37 cellular contexts compared by ENCODE assay signal in genomic region chr17:73972056-73972455, GRCh38.
"Had no signal": no experiment of that assay in that cellular context is flagged by ENCODE, and none has a peak within 500 bp of the region (broad histone marks: within the 10 kb centered on the region; RNA-seq: fewer than 3 reads in every experiment).

No MANE protein-coding gene starts in this region.

- H3K27ac ChIP-seq: brain microvascular endothelial cell, Peyer's patch, WERI-Rb-1 had no signal

- H3K4me3 ChIP-seq: MG63, Peyer's patch had no signal

- H3K36me3 ChIP-seq: brain microvascular endothelial cell, MG63, Peyer's patch, WERI-Rb-1 had no signal

- H3K4me1 ChIP-seq: Peyer's patch had no signal

- H3K27me3 ChIP-seq: brain microvascular endothelial cell, Peyer's patch had no signal

- H3K9me3 Mint-ChIP-seq: activated CD4-positive, alpha-beta T cell treated with anti-CD3 and anti-CD28 coated beads, Interleukin-2, amount 10 ng/mL, durations not matched to agents 24 days and 14 days; activated CD8-positive, alpha-beta T cell treated with anti-CD3 and anti-CD28 coated beads for 36 hours; activated naive CD8-positive, alpha-beta T cell treated with anti-CD3 and anti-CD28 coated beads for 36 hours; activated T-cell treated with anti-CD3 and anti-CD28 coated beads, Interleukin-2, amount 50 U/mL, for 72 hours; activated T-helper 17 cell treated with anti-CD3 and anti-CD28 coated beads, Interleukin-2, amount 50 U/mL, for 72 hours had no signal

- H3K27ac Mint-ChIP-seq: activated CD4-positive, alpha-beta T cell treated with anti-CD3 and anti-CD28 coated beads, Interleukin-2, amount 10 ng/mL, durations not matched to agents 24 days and 14 days; activated CD8-positive, alpha-beta T cell treated with anti-CD3 and anti-CD28 coated beads for 36 hours; activated naive CD8-positive, alpha-beta T cell treated with anti-CD3 and anti-CD28 coated beads for 36 hours; activated T-cell treated with anti-CD3 and anti-CD28 coated beads, Interleukin-2, amount 50 U/mL, for 72 hours; activated T-helper 17 cell treated with anti-CD3 and anti-CD28 coated beads, Interleukin-2, amount 50 U/mL, for 72 hours had no signal

- DNase-seq: activated CD4-positive, alpha-beta T cell treated with anti-CD3 and anti-CD28 coated beads, Interleukin-2, amount 10 ng/mL, durations not matched to agents 24 days and 14 days; activated CD4-positive, alpha-beta T cell treated with anti-CD3 and anti-CD28 coated beads, Interleukin-2, amount 50 U/mL, for 4 hours; activated CD4-positive, CD25-positive, alpha-beta regulatory T cell; activated CD8-positive, alpha-beta T cell treated with anti-CD3 and anti-CD28 coated beads for 36 hours; activated effector memory CD4-positive, alpha-beta T cell treated with anti-CD3 and anti-CD28 coated beads, Interleukin-2, amount 50 U/mL, for 16 hours; activated naive CD4-positive, alpha-beta T cell; activated naive CD4-positive, alpha-beta T cell treated with anti-CD3 and anti-CD28 coated beads, Interleukin-2, amount 50 U/mL, for 16 hours; activated naive CD8-positive, alpha-beta T cell treated with anti-CD3 and anti-CD28 coated beads for 36 hours; activated T-cell treated with anti-CD3 and anti-CD28 coated beads, Interleukin-2, amount 50 U/mL, for 1 hour; activated T-cell treated with anti-CD3 and anti-CD28 coated beads, Interleukin-2, amount 50 U/mL, for 72 hours; amniotic stem cell; brain microvascular endothelial cell; central memory CD4-positive, alpha-beta T cell; Karpas-422; KBM-7; MG63; NCI-H1048; NCI-H1105 treated with DMSO at 0.1 percent for 48 hours; NCI-H1436; NCI-H1694; NCI-H1930; NCI-H2081 treated with DMSO at 0.1 percent for 48 hours; NCI-H226; NCI-H446 treated with DMSO at 0.1 percent for 48 hours; NCI-H524; NCI-H69; NK-92 treated with Interleukin-12 subunit alpha and Interleukin-12 subunit beta, amount 100 ng/mL, for 24 hours; PC-3; Peyer's patch; RPMI8226; SHP77 treated with DMSO at 0.1 percent for 48 hours; SW 1271; T-helper 1 cell; T1000; WERI-Rb-1 had no signal

- H3K36me3 Mint-ChIP-seq: activated naive CD8-positive, alpha-beta T cell treated with anti-CD3 and anti-CD28 coated beads for 36 hours had no signal

- H3K4me1 Mint-ChIP-seq: activated CD4-positive, alpha-beta T cell treated with anti-CD3 and anti-CD28 coated beads, Interleukin-2, amount 10 ng/mL, durations not matched to agents 24 days and 14 days; activated naive CD8-positive, alpha-beta T cell treated with anti-CD3 and anti-CD28 coated beads for 36 hours; activated T-helper 17 cell treated with anti-CD3 and anti-CD28 coated beads, Interleukin-2, amount 50 U/mL, for 72 hours had no signal

- H3K9me3 ChIP-seq: MG63, Peyer's patch had no signal

- H3K4me3 Mint-ChIP-seq: activated CD4-positive, alpha-beta T cell treated with anti-CD3 and anti-CD28 coated beads, Interleukin-2, amount 10 ng/mL, durations not matched to agents 24 days and 14 days; activated CD8-positive, alpha-beta T cell treated with anti-CD3 and anti-CD28 coated beads for 36 hours; activated naive CD8-positive, alpha-beta T cell treated with anti-CD3 and anti-CD28 coated beads for 36 hours; activated T-cell treated with anti-CD3 and anti-CD28 coated beads, Interleukin-2, amount 50 U/mL, for 72 hours; activated T-helper 17 cell treated with anti-CD3 and anti-CD28 coated beads, Interleukin-2, amount 50 U/mL, for 72 hours had no signal

- ATAC-seq: activated CD8-positive, alpha-beta T cell treated with anti-CD3 and anti-CD28 coated beads for 36 hours; activated T-cell treated with anti-CD3 and anti-CD28 coated beads, Interleukin-2, amount 50 U/mL, for 72 hours; activated T-helper 17 cell treated with anti-CD3 and anti-CD28 coated beads, Interleukin-2, amount 50 U/mL, for 72 hours; PC-3; SK-N-SH treated with all-trans-retinoic acid at 6 μM for 48 hours had no signal
